In genomic region chr4:82899339-82899738, GRCh38 we compare ENCODE assay signal across 8 cellular contexts. TPM values are rescaled to one million over a fixed set of nuclear protein-coding genes. Genes with fewer than 3 reads are reported as not detected.
DNase-seq lines count a peak whose midpoint lies in the region; ATAC-seq, FAIRE-seq and TF ChIP-seq lines count a peak whose summit lies in the region.

No MANE protein-coding gene starts in this region.

- in situ Hi-C loops in gastrocnemius medialis (cut with MboI; ENCODE audit: low sequenced_read_pairs in 4 of 4) = loop anchor here (10.0 to 25.0 kb wide), 4 partner anchors 135 to 563 kb away; partner anchors contain the start of genes HELQ (in 2 of the 4), MRPS18C (in 2 of the 4), COPS4 (in 1 of the 4) and ENOPH1 (in 1 of the 4)

- DNase-seq in OCI-M1 (lab: John Stamatoyannopoulos, UW) (peak; percentile 55), fibroblast of pulmonary artery (ENCODE audit: low read depth) (peak; percentile 30), gastrocnemius medialis (no peak), SHP77 (lab: John Stamatoyannopoulos, UW) (no peak), NCI-H510A treated with DMSO at 0.1 percent for 48 hours (lab: John Stamatoyannopoulos, UW) (no peak)
- DNase-seq in stimulated activated naive CD4-positive, alpha-beta T cell treated with Interleukin-2 at 50 U/mL for 16 hours (lab: John Stamatoyannopoulos, UW) = no peak
- no peak for DNase-seq in activated CD4-positive, alpha-beta T cell treated with anti-CD3 and anti-CD28 coated beads, Interleukin-2, amount 10 ng/mL, durations not matched to agents 7 days and 5 days

- H3K9me3 Mint-ChIP-seq in activated CD4-positive, alpha-beta T cell treated with anti-CD3 and anti-CD28 coated beads, Interleukin-2, amount 10 ng/mL, durations not matched to agents 7 days and 5 days = no peaks in the 10 kb centered on the region

- peaks cover 23% of the 10 kb centered on the region for H3K4me1 Mint-ChIP-seq in activated CD4-positive, alpha-beta T cell treated with anti-CD3 and anti-CD28 coated beads, Interleukin-2, amount 10 ng/mL, durations not matched to agents 7 days and 5 days

- ATAC-seq in gastrocnemius medialis = no peak

- TF ChIP-seq CTCF in fibroblast of pulmonary artery (IDR thresholded peaks at IDR 0.05; ENCODE audit: low read length, missing control alignments) = no peak
- TF ChIP-seq CTCF in gastrocnemius medialis (IDR thresholded peaks at IDR 0.05 in 4 of 5, conservative IDR thresholded peaks at IDR 0.05 in 1 of 5) = no peak

- H3K36me3 ChIP-seq in gastrocnemius medialis = peaks cover 0 to 31% of the 10 kb centered on the region in 2 donors

- intact Hi-C loops in gastrocnemius medialis (cut with DNase I; ENCODE audit: low total_unique reads) = loop anchor here (10.0 kb wide), 1 partner anchor 555 kb away; the partner anchor contains the start of genes HELQ and MRPS18C

- CTCF ChIA-PET in activated CD4-positive, alpha-beta T cell treated with anti-CD3 and anti-CD28 coated beads, Interleukin-2, amount 10 ng/mL, durations not matched to agents 7 days and 5 days (lab: Charles Lee) = interaction anchor here (1.1 to 2.0 kb wide), 4 partner anchors 7 to 136 kb away, joined by 3 to 8 read pairs (median 5); partner anchors contain the start of gene COPS4

- H3K27ac ChIP-seq in gastrocnemius medialis = peak overlapping the region; percentile 94 to 98 (median 96)

- H3K9me3 ChIP-seq in gastrocnemius medialis = no peaks in the 10 kb centered on the region

- POLR2A ChIA-PET in activated CD4-positive, alpha-beta T cell treated with anti-CD3 and anti-CD28 coated beads, Interleukin-2, amount 10 ng/mL, durations not matched to agents 7 days and 5 days (lab: Charles Lee) = interaction anchor here (1.3 kb wide), 1 partner anchor 136 kb away, joined by 4 read pairs; the partner anchor contains the start of gene COPS4

- no peaks in the 10 kb centered on the region for H3K27me3 ChIP-seq in gastrocnemius medialis

- FAIRE-seq in G401.6 (lab: Jason Lieb, UNC) = peak; percentile 74

- no peaks in the 10 kb centered on the region for H3K27me3 Mint-ChIP-seq in activated CD4-positive, alpha-beta T cell treated with anti-CD3 and anti-CD28 coated beads, Interleukin-2, amount 10 ng/mL, durations not matched to agents 7 days and 5 days

- peaks cover 28% of the 10 kb centered on the region for H3K36me3 Mint-ChIP-seq in activated CD4-positive, alpha-beta T cell treated with anti-CD3 and anti-CD28 coated beads, Interleukin-2, amount 10 ng/mL, durations not matched to agents 7 days and 5 days (ENCODE audit: low read depth)

- peaks cover 32 to 34% of the 10 kb centered on the region in 2 donors for H3K4me1 ChIP-seq in gastrocnemius medialis

- H3K4me3 ChIP-seq in fibroblast of pulmonary artery (replicated peaks; ENCODE audit: low read depth, low read length) (peak overlapping the region; percentile 83), gastrocnemius medialis (peak overlapping the region; percentile 65 to 92 (median 82))

- no peak overlapping the region for H3K4me3 Mint-ChIP-seq in activated CD4-positive, alpha-beta T cell treated with anti-CD3 and anti-CD28 coated beads, Interleukin-2, amount 10 ng/mL, durations not matched to agents 7 days and 5 days

- no peak for TF ChIP-seq POLR2A in gastrocnemius medialis (IDR thresholded peaks at IDR 0.05)

- H3K27ac Mint-ChIP-seq in activated CD4-positive, alpha-beta T cell treated with anti-CD3 and anti-CD28 coated beads, Interleukin-2, amount 10 ng/mL, durations not matched to agents 7 days and 5 days = no peak overlapping the region

RNA-seq across cellular contexts. Expression of gene THAP9, which starts 1.2 kb away (rescaled TPM):
- 10 to 100 TPM in 1 of 4 donors, 1 to 10 TPM in 3; 7.6 to 11.1 (median 8.4) TPM for total RNA-seq in gastrocnemius medialis
- total RNA-seq in activated CD4-positive, alpha-beta T cell treated with anti-CD3 and anti-CD28 coated beads, Interleukin-2, amount 10 ng/mL, durations not matched to agents 7 days and 5 days = 1 to 10 TPM; 3.9 to 4.4 TPM

RNA-seq across cellular contexts. Expression of gene SEC31A, which starts 8.4 kb away (rescaled TPM):
- 100 to 1,000 TPM in 3 of 4 donors, 10 to 100 TPM in 1; 95.2 to 112 (median 105) TPM for total RNA-seq in gastrocnemius medialis
- total RNA-seq in activated CD4-positive, alpha-beta T cell treated with anti-CD3 and anti-CD28 coated beads, Interleukin-2, amount 10 ng/mL, durations not matched to agents 7 days and 5 days = 100 to 1,000 TPM; 131 to 154 TPM

Comparison
In these comparisons a context has a peak if more than half of its experiments do, and no peak if none do; other contexts are left out.
1. DNase-seq: peak in OCI-M1 (single experiment) and fibroblast of pulmonary artery (single experiment); none in gastrocnemius medialis (0 of 2), stimulated activated naive CD4-positive, alpha-beta T cell treated with Interleukin-2 at 50 U/mL for 16 hours (single experiment), activated CD4-positive, alpha-beta T cell treated with anti-CD3 and anti-CD28 coated beads, Interleukin-2, amount 10 ng/mL, durations not matched to agents 7 days and 5 days (single experiment), SHP77 (0 of 2) and NCI-H510A treated with DMSO at 0.1 percent for 48 hours (single experiment).